8 cellular contexts compared by ENCODE assay signal in genomic region chr7:150388709-150389531, GRCh38. TPM values are rescaled to one million over a fixed set of nuclear protein-coding genes. Genes with fewer than 3 reads are reported as not detected.
A peak's percentile ranks its signal among the peaks of the same experiment; 100 is the strongest.
DNase-seq lines count a peak whose midpoint lies in the region; ATAC-seq and TF ChIP-seq lines count a peak whose summit lies in the region.

No MANE protein-coding gene starts in this region.

- H3K9me3 ChIP-seq in suprapubic skin = no peaks in the 10 kb centered on the region

- no peak overlapping the region for H3K4me3 ChIP-seq in suprapubic skin

- ATAC-seq in HG03378 (IDR thresholded peaks at IDR 0.05; ENCODE audit: unreplicated experiment) (no peak), HG03196 (IDR thresholded peaks at IDR 0.05; ENCODE audit: unreplicated experiment) (no peak)

- no peak for TF ChIP-seq EP300 in suprapubic skin (IDR thresholded peaks at IDR 0.05)

- TF ChIP-seq CTCF in suprapubic skin (IDR thresholded peaks at IDR 0.05) = peak; percentile 6 to 63

- H3K4me1 ChIP-seq in suprapubic skin = peaks cover 11% of the 10 kb centered on the region

- no peak overlapping the region for H3K27ac ChIP-seq in suprapubic skin

- WGBS in suprapubic skin = 81% methylated on average over 16 of the region's 20 CpGs

- no peak for TF ChIP-seq POLR2A in suprapubic skin (IDR thresholded peaks at IDR 0.05)

- peak; percentile 70 for DNase-seq in NCI-H1694 (lab: John Stamatoyannopoulos, UW)
- peak; percentile 86 for DNase-seq in astrocyte of the hippocampus (ENCODE audit: low read depth, low spot score)
- DNase-seq in left kidney (ENCODE audit: low read depth, low spot score) = peak; percentile 87
- peak in 1 of 2 donors; percentile 74 for DNase-seq in suprapubic skin (ENCODE audit: low spot score in 2 of 2)
- DNase-seq in stimulated activated CD4-positive, alpha-beta T cell treated with anti-CD3 and anti-CD28 coated beads, Interleukin-15, amount 100 ng/mL, for 24 hours = no peak
- DNase-seq in RKO (ENCODE audit: low spot score) = no peak

- no peaks in the 10 kb centered on the region for H3K36me3 ChIP-seq in suprapubic skin

- no peaks in the 10 kb centered on the region for H3K27me3 ChIP-seq in suprapubic skin

RNA-seq across cellular contexts. Expression of gene ZNF775, which starts 9.8 kb away (rescaled TPM):
- 1 to 10 TPM; 1.6 to 3.9 (median 2.6) TPM for total RNA-seq in suprapubic skin

RNA-seq across cellular contexts. Expression of gene REPIN1, which starts 20.3 kb away (rescaled TPM):
- 10 to 100 TPM; 56.1 to 75.5 (median 73.7) TPM for total RNA-seq in suprapubic skin

RNA-seq across cellular contexts. Expression of gene RARRES2, which starts 47.5 kb away (rescaled TPM):
- total RNA-seq in suprapubic skin = 10 to 100 TPM; 12.8 to 23.4 (median 16.5) TPM

Comparison
In these comparisons a context has a peak if more than half of its experiments do, and no peak if none do; other contexts are left out.
1. DNase-seq: peak in NCI-H1694 (single experiment), astrocyte of the hippocampus (single experiment) and left kidney (single experiment); none in stimulated activated CD4-positive, alpha-beta T cell treated with anti-CD3 and anti-CD28 coated beads, Interleukin-15, amount 100 ng/mL, for 24 hours (single experiment) and RKO (single experiment).